ENCODE assay signal across 10 cellular contexts in genomic region chr17:61846976-61847375, GRCh38.
"Had no signal": no experiment of that assay in that cellular context is flagged by ENCODE, and none has a peak within 500 bp of the region (broad histone marks: within the 10 kb centered on the region; RNA-seq: fewer than 3 reads in every experiment).

No MANE protein-coding gene starts in this region.

- H2AFZ ChIP-seq: GM23248, GM23338 had no signal

- H3K4me1 Mint-ChIP-seq: GM23338, H9 had no signal

- FAIRE-seq: H1 had no signal

- H3K4me2 ChIP-seq: GM23338 had no signal

- H3K4me1 ChIP-seq: HAP-1 had no signal

- H3K9me3 ChIP-seq: HAP-1 had no signal

- H3K9me3 Mint-ChIP-seq: GM23338, H9, HFFc6 had no signal

- H3K4me3 Mint-ChIP-seq: GM23338, H9, HFFc6 had no signal

- H3K27ac ChIP-seq: GM23248 had no signal

- ATAC-seq: GM23338, HCT116 had no signal

- H3K4me3 ChIP-seq: GM23248, GM23338, HAP-1 had no signal

- DNase-seq: GM23248, GOT3, H7, H9, HCEC 1CT, HFFc6 had no signal

- H3K9ac ChIP-seq: GM23248 had no signal

- H3K27ac Mint-ChIP-seq: GM23338, H9, HFFc6 had no signal
